ENCODE assay signal across 28 cellular contexts in the genomic region with DNA sequence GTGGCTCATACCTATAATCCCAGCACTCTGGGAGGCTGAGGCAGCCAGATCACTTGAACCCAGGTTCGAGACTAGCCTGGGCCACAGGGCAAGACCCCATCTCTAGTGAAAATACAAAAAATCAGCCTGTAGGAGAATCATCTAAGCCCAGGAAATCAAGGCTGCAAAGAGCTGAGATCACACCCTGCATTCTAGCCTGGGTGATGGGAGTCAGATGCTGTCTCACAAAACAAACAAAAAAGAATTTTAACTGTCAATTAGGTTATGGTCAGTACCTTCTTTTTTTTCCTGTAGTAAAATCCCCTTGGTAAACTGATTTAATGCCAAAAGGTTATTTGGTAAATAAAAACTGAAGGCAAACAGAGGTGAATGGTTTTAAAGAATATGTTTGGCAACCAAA.
"Had no signal": no experiment of that assay in that cellular context is flagged by ENCODE, and none has a peak within 500 bp of the region (broad histone marks: within the 10 kb centered on the region; RNA-seq: fewer than 3 reads in every experiment).

No MANE protein-coding gene starts in this region.

- H3K36me3 ChIP-seq: brain microvascular endothelial cell had no signal

- H3K9me3 Mint-ChIP-seq: activated B cell treated with CpG ODN at 0.5 μM for 24 hours; activated CD8-positive, alpha-beta T cell treated with anti-CD3 and anti-CD28 coated beads for 36 hours; activated T-cell treated with anti-CD3 and anti-CD28 coated beads, Interleukin-2, amount 50 U/mL, for 4 hours; activated T-helper 17 cell treated with anti-CD3 and anti-CD28 coated beads, Interleukin-2, amount 50 U/mL, for 72 hours; central memory CD8-positive, alpha-beta T cell; dendritic cell treated with granulocyte-macrophage colony-stimulating factor and Interleukin-4, amounts not matched to agents 40 ng/mL and 50 ng/mL, for 4 days had no signal

- H3K4me3 ChIP-seq: coronary artery, dorsolateral prefrontal cortex had no signal

- H3K4me1 Mint-ChIP-seq: activated B cell treated with CpG ODN at 0.5 μM for 24 hours, endodermal cell had no signal

- ATAC-seq: activated CD4-positive, CD25-positive, alpha-beta regulatory T cell treated with anti-CD3 and anti-CD28 coated beads, Interleukin-2, amount 50 U/mL, for 24 hours; activated CD8-positive, alpha-beta T cell treated with anti-CD3 and anti-CD28 coated beads for 36 hours; activated T-cell treated with anti-CD3 and anti-CD28 coated beads, Interleukin-2, amount 50 U/mL, for 4 hours; activated T-helper 17 cell treated with anti-CD3 and anti-CD28 coated beads, Interleukin-2, amount 50 U/mL, for 72 hours; esophagus mucosa had no signal

- H3K4me3 Mint-ChIP-seq: activated B cell treated with CpG ODN at 0.5 μM for 24 hours; activated CD8-positive, alpha-beta T cell treated with anti-CD3 and anti-CD28 coated beads for 36 hours; activated naive CD8-positive, alpha-beta T cell; activated T-cell treated with anti-CD3 and anti-CD28 coated beads, Interleukin-2, amount 50 U/mL, for 4 hours; activated T-helper 17 cell treated with anti-CD3 and anti-CD28 coated beads, Interleukin-2, amount 50 U/mL, for 72 hours; central memory CD8-positive, alpha-beta T cell; dendritic cell treated with granulocyte-macrophage colony-stimulating factor and Interleukin-4, amounts not matched to agents 40 ng/mL and 50 ng/mL, for 4 days; endodermal cell had no signal

- DNase-seq: activated B cell treated with CpG ODN at 0.5 μM for 24 hours; activated CD4-positive, alpha-beta T cell treated with anti-CD3 and anti-CD28 coated beads for 48 hours; activated CD4-positive, alpha-beta T cell treated with anti-CD3 and anti-CD28 coated beads, Interleukin-2, amount 50 U/mL, for 1 hour; activated CD4-positive, alpha-beta T cell treated with anti-CD3 and anti-CD28 coated beads, Interleukin-2, amount 50 U/mL, for 48 hours; activated CD8-positive, alpha-beta memory T cell treated with anti-CD3 and anti-CD28 coated beads for 24 hours; activated CD8-positive, alpha-beta T cell treated with anti-CD3 and anti-CD28 coated beads for 36 hours; activated effector memory CD4-positive, alpha-beta T cell treated with Interleukin-2 at 50 U/mL for 16 hours; activated gamma-delta T cell treated with Interleukin-2 at 50 U/mL for 16 hours; activated naive CD4-positive, alpha-beta T cell treated with anti-CD3 and anti-CD28 coated beads, Interleukin-2, amount 50 U/mL, for 16 hours; activated naive CD4-positive, alpha-beta T cell treated with Interleukin-2 at 50 U/mL for 16 hours; activated T-cell treated with anti-CD3 and anti-CD28 coated beads, Interleukin-2, amount 50 U/mL, for 4 hours; amniotic stem cell; anterior cingulate cortex; brain microvascular endothelial cell; dorsolateral prefrontal cortex; effector memory CD4-positive, alpha-beta T cell; endodermal cell; foreskin fibroblast; head of caudate nucleus; T-helper 2 cell; WERI-Rb-1 had no signal

- H3K27me3 ChIP-seq: brain microvascular endothelial cell, dorsolateral prefrontal cortex had no signal

- H3K27me3 Mint-ChIP-seq: activated B cell treated with CpG ODN at 0.5 μM for 24 hours; activated CD8-positive, alpha-beta T cell treated with anti-CD3 and anti-CD28 coated beads for 36 hours; activated naive CD8-positive, alpha-beta T cell; activated T-helper 17 cell treated with anti-CD3 and anti-CD28 coated beads, Interleukin-2, amount 50 U/mL, for 72 hours; central memory CD8-positive, alpha-beta T cell; dendritic cell treated with granulocyte-macrophage colony-stimulating factor and Interleukin-4, amounts not matched to agents 40 ng/mL and 50 ng/mL, for 4 days had no signal

- H3K27ac ChIP-seq: brain microvascular endothelial cell, coronary artery, dorsolateral prefrontal cortex, WERI-Rb-1 had no signal

- H3K27ac Mint-ChIP-seq: activated B cell treated with CpG ODN at 0.5 μM for 24 hours; activated CD8-positive, alpha-beta T cell treated with anti-CD3 and anti-CD28 coated beads for 36 hours; activated T-helper 17 cell treated with anti-CD3 and anti-CD28 coated beads, Interleukin-2, amount 50 U/mL, for 72 hours; dendritic cell treated with granulocyte-macrophage colony-stimulating factor and Interleukin-4, amounts not matched to agents 40 ng/mL and 50 ng/mL, for 4 days; endodermal cell had no signal
